Comparison of ENCODE assay signal across 2 cellular contexts in genomic region chr15:76393614-76394013, GRCh38.
TF ChIP-seq lines count a peak whose summit lies in the region.

No MANE protein-coding gene starts in this region.

TF ChIP-seq in IMR-90, 13 proteins besides CTCF, POLR2A, EP300 and RAD21:
- no peak for TF ChIP-seq SMC3 (IDR thresholded peaks at IDR 0.05; ENCODE audit: low read depth, low read length)
- TF ChIP-seq BHLHE40 (IDR thresholded peaks at IDR 0.05; ENCODE audit: low read depth, low read length): no peak
- no peak for TF ChIP-seq MAZ (IDR thresholded peaks at IDR 0.05; ENCODE audit: borderline replicate concordance, low read depth, low read length)
- TF ChIP-seq CHD1 (IDR thresholded peaks at IDR 0.05; ENCODE audit: low read depth, low read length): no peak
- TF ChIP-seq MAFK (IDR thresholded peaks at IDR 0.05; ENCODE audit: low read depth, low read length): no peak
- no peak for TF ChIP-seq USF2 (IDR thresholded peaks at IDR 0.05; ENCODE audit: low read depth, low read length)
- TF ChIP-seq FOS (IDR thresholded peaks at IDR 0.05; ENCODE audit: low read depth, low read length): no peak
- no peak for TF ChIP-seq CEBPB (IDR thresholded peaks at IDR 0.05; ENCODE audit: low read depth, low read length)
- TF ChIP-seq RCOR1 (IDR thresholded peaks at IDR 0.05; ENCODE audit: insufficient replicate concordance, low read length): no peak
- TF ChIP-seq NFE2L2 (IDR thresholded peaks at IDR 0.05; ENCODE audit: low read depth, low read length): no peak
- no peak for TF ChIP-seq MXI1 (IDR thresholded peaks at IDR 0.05; ENCODE audit: borderline replicate concordance, low read depth, low read length)
- no peak for TF ChIP-seq ELK1 (IDR thresholded peaks at IDR 0.05; ENCODE audit: borderline replicate concordance, low read depth, low read length)
- no peak for TF ChIP-seq RFX5 (IDR thresholded peaks at IDR 0.05; ENCODE audit: low read depth, low read length)

TF ChIP-seq in endothelial cell of umbilical vein, 7 proteins besides CTCF, POLR2A, EP300 and RAD21:
- TF ChIP-seq MAX (IDR thresholded peaks at IDR 0.05; ENCODE audit: insufficient read depth, insufficient read length) (no peak), FOS (IDR thresholded peaks at IDR 0.05; ENCODE audit: borderline replicate concordance, insufficient read depth, low read length) (peak; percentile 20), MYC (IDR thresholded peaks at IDR 0.05; ENCODE audit: low read depth, low read length) (no peak), EZH2 (IDR thresholded peaks at IDR 0.05; ENCODE audit: borderline replicate concordance, low read depth, low read length, severe bottlenecking) (no peak), JUN (IDR thresholded peaks at IDR 0.05; ENCODE audit: borderline replicate concordance, insufficient read depth, insufficient read length, low read depth) (no peak), GATA2 (IDR thresholded peaks at IDR 0.05; ENCODE audit: insufficient read depth, insufficient read length, low read depth, low read length) (no peak), POLR2AphosphoS5 (IDR thresholded peaks at IDR 0.05; ENCODE audit: insufficient read depth, low read depth, low read length) (no peak)
TF ChIP-seq in endothelial cell of umbilical vein: peak in this region for 1.
